8 cellular contexts compared by ENCODE assay signal in genomic region chr9:137296214-137297059, GRCh38. TPM values are rescaled to one million over a fixed set of nuclear protein-coding genes. Genes with fewer than 3 reads are reported as not detected.
DNase-seq lines count a peak whose midpoint lies in the region; ATAC-seq and TF ChIP-seq lines count a peak whose summit lies in the region.

No MANE protein-coding gene starts in this region.

- no peak overlapping the region for H3K27ac ChIP-seq in CD8-positive, alpha-beta T cell (ENCODE audit: low read depth, low read length)
- peak overlapping the region; percentile 99 for H3K27ac ChIP-seq in VCaP
- H3K27ac ChIP-seq in gastroesophageal sphincter: peak overlapping the region in 3 of 4 donors; percentile 58 to 76 (median 73)
- no peak overlapping the region for H3K27ac ChIP-seq in neural cell (ENCODE audit: low read length)

- no peak overlapping the region for H3K4me2 ChIP-seq in neural cell (ENCODE audit: low read length)

- POLR2A ChIA-PET in CD8-positive, alpha-beta T cell (lab: Charles Lee): no interaction called here

- H3F3A ChIP-seq in neural cell (ENCODE audit: insufficient read depth, low read length, poor library complexity, severe bottlenecking): no peaks in the 10 kb centered on the region

- no peak overlapping the region for H3K4me3 ChIP-seq in CD8-positive, alpha-beta T cell (ENCODE audit: low read depth, low read length)
- peak overlapping the region in 1 of 2 donors; percentile 50 for H3K4me3 ChIP-seq in gastroesophageal sphincter
- peak overlapping the region; percentile 51 for H3K4me3 ChIP-seq in neural cell (ENCODE audit: low read length)

- TF ChIP-seq POLR2A in gastroesophageal sphincter (IDR thresholded peaks at IDR 0.05): no peak

- WGBS in gastroesophageal sphincter (ENCODE audit: low coverage in 1 of 2), 2 donors: 37 to 54% methylated on average over 4 to 7 of the region's 51 CpGs

- H3K36me3 Mint-ChIP-seq in CD8-positive, alpha-beta T cell: no peaks in the 10 kb centered on the region

- no peak overlapping the region for H2AFZ ChIP-seq in neural cell (ENCODE audit: low read depth, low read length)

- TF ChIP-seq EP300 in gastroesophageal sphincter (IDR thresholded peaks at IDR 0.05): no peak
- no peak for TF ChIP-seq EP300 in neural cell (conservative IDR thresholded peaks at IDR 0.05; ENCODE audit: poor library complexity, severe bottlenecking)

- no peak for ATAC-seq in CD8-positive, alpha-beta T cell
- no peak for ATAC-seq in gastroesophageal sphincter
- ATAC-seq in GM21529 (IDR thresholded peaks at IDR 0.05; ENCODE audit: unreplicated experiment): no peak
- ATAC-seq in HG02840 (IDR thresholded peaks at IDR 0.05; ENCODE audit: low FRiP score, unreplicated experiment): no peak
- ATAC-seq in GM18498 (IDR thresholded peaks at IDR 0.05; ENCODE audit: unreplicated experiment): no peak

- no peaks in the 10 kb centered on the region for H3K9me2 ChIP-seq in neural cell (ENCODE audit: insufficient read depth, low read length)

- H3K36me3 ChIP-seq in CD8-positive, alpha-beta T cell (ENCODE audit: insufficient read depth, low read length): no peaks in the 10 kb centered on the region
- H3K36me3 ChIP-seq in gastroesophageal sphincter (no peaks in the 10 kb centered on the region), neural cell (ENCODE audit: insufficient read depth, low read length) (no peaks in the 10 kb centered on the region)

- H3K9me3 ChIP-seq in CD8-positive, alpha-beta T cell (ENCODE audit: low read length): no peaks in the 10 kb centered on the region
- no peaks in the 10 kb centered on the region for H3K9me3 ChIP-seq in gastroesophageal sphincter
- H3K9me3 ChIP-seq in neural cell (ENCODE audit: low read length): no peaks in the 10 kb centered on the region

- peaks cover 4% of the 10 kb centered on the region for H3K79me2 ChIP-seq in neural cell (replicated peaks; ENCODE audit: insufficient read depth, low read length)

- DNase-seq in CD8-positive, alpha-beta T cell: no peak
- DNase-seq in NCI-H524 treated with DMSO at 0.1 percent for 48 hours (lab: John Stamatoyannopoulos, UW): no peak

- H3K4me1 Mint-ChIP-seq in CD8-positive, alpha-beta T cell (ENCODE audit: low read depth): peaks cover 11% of the 10 kb centered on the region

- peaks cover 22% of the 10 kb centered on the region for H3K4me1 ChIP-seq in CD8-positive, alpha-beta T cell (ENCODE audit: insufficient read depth, low read length)
- H3K4me1 ChIP-seq in gastroesophageal sphincter: peaks cover 0 to 56% (median 12%) of the 10 kb centered on the region in 3 donors

- no peak overlapping the region for H3K27ac Mint-ChIP-seq in CD8-positive, alpha-beta T cell

- intact Hi-C loops in CD8-positive, alpha-beta T cell (cut with DNase I, micrococcal nuclease): loop anchor here in 1 of 2 experiments (10.0 kb wide), 1 partner anchor 228 kb away; no protein-coding TSS in a partner anchor

- no peaks in the 10 kb centered on the region for H3K9me3 Mint-ChIP-seq in CD8-positive, alpha-beta T cell

- H3K4me3 Mint-ChIP-seq in CD8-positive, alpha-beta T cell: peak overlapping the region; percentile 63

- H3K27me3 Mint-ChIP-seq in CD8-positive, alpha-beta T cell (ENCODE audit: low read depth): peaks cover 39% of the 10 kb centered on the region

- CTCF ChIA-PET in CD8-positive, alpha-beta T cell (lab: Charles Lee): no interaction called here

- peaks cover 35% of the 10 kb centered on the region for H3K27me3 ChIP-seq in CD8-positive, alpha-beta T cell (ENCODE audit: insufficient read depth, low read length)
- peaks cover 93% of the 10 kb centered on the region for H3K27me3 ChIP-seq in gastroesophageal sphincter
- H3K27me3 ChIP-seq in neural cell (ENCODE audit: insufficient read depth, low read depth, low read length): no peaks in the 10 kb centered on the region

- H4K20me1 ChIP-seq in neural cell (ENCODE audit: insufficient read depth): no peaks in the 10 kb centered on the region

- peak overlapping the region; percentile 9 for H3K9ac ChIP-seq in neural cell (ENCODE audit: low read length)

- TF ChIP-seq CTCF in CD8-positive, alpha-beta T cell (IDR thresholded peaks at IDR 0.05): no peak
- TF ChIP-seq CTCF in VCaP (conservative IDR thresholded peaks at IDR 0.05): no peak
- no peak for TF ChIP-seq CTCF in gastroesophageal sphincter (IDR thresholded peaks at IDR 0.05)
- no peak for TF ChIP-seq CTCF in neural cell (IDR thresholded peaks at IDR 0.05; ENCODE audit: poor library complexity, severe bottlenecking)

- TF ChIP-seq RAD21 in neural cell (conservative IDR thresholded peaks at IDR 0.05): no peak

TF ChIP-seq in neural cell, 6 proteins besides CTCF, POLR2A, EP300 and RAD21:
- no peak for TF ChIP-seq MXI1 (conservative IDR thresholded peaks at IDR 0.05; ENCODE audit: poor library complexity, severe bottlenecking)
- TF ChIP-seq SMC3 (conservative IDR thresholded peaks at IDR 0.05; ENCODE audit: poor library complexity): no peak
- TF ChIP-seq REST (IDR thresholded peaks at IDR 0.05; ENCODE audit: borderline replicate concordance): no peak
- no peak for TF ChIP-seq POLR2AphosphoS5 (IDR thresholded peaks at IDR 0.05)
- no peak for TF ChIP-seq EZH2 (IDR thresholded peaks at IDR 0.05; ENCODE audit: borderline replicate concordance, insufficient read depth, low read length, poor library complexity, severe bottlenecking)
- no peak for TF ChIP-seq TAF1 (IDR thresholded peaks at IDR 0.05; ENCODE audit: low read depth)

RNA-seq across cellular contexts. Expression of gene NRARP, which starts 5.6 kb away (rescaled TPM):
- 1 to 10 TPM in 1 of 2 experiments, under 1 TPM in 1; 1.00 to 1.5 TPM for total RNA-seq in CD8-positive, alpha-beta T cell
- 10 to 100 TPM in 1 of 4 donors, 1 to 10 TPM in 3; 3.8 to 11.3 (median 4.3) TPM for total RNA-seq in gastroesophageal sphincter
- polyA plus RNA-seq in neural cell: 1.4 and 2.3 TPM in 2 replicates
- polyA minus RNA-seq in neural cell: 2.8 and 4.1 TPM in 2 replicates

RNA-seq across cellular contexts. Expression of gene TOR4A, which starts 18.9 kb away (rescaled TPM):
- total RNA-seq in CD8-positive, alpha-beta T cell: under 1 TPM; 0.22 to 0.42 TPM
- 1 to 10 TPM; 4.7 to 7.4 (median 6.9) TPM for total RNA-seq in gastroesophageal sphincter
- 0.50 and 0.70 TPM in 2 replicates for polyA plus RNA-seq in neural cell
- polyA minus RNA-seq in neural cell: 0.93 and 1.2 TPM in 2 replicates

RNA-seq across cellular contexts. Expression of gene NELFB, which starts 41.3 kb away (rescaled TPM):
- total RNA-seq in CD8-positive, alpha-beta T cell: 10 to 100 TPM; 17.1 to 17.6 TPM
- total RNA-seq in gastroesophageal sphincter: 10 to 100 TPM; 36.9 to 58.8 (median 45.2) TPM
- 64.7 and 82.2 TPM in 2 replicates for polyA plus RNA-seq in neural cell
- polyA minus RNA-seq in neural cell: 57.4 and 70.1 TPM in 2 replicates

RNA-seq across cellular contexts. Expression of gene STPG3, which starts 45.4 kb away (rescaled TPM):
- total RNA-seq in CD8-positive, alpha-beta T cell: under 1 TPM in 1 of 2 experiments, not detected in 1; 0.30 TPM
- total RNA-seq in gastroesophageal sphincter: not detected
- polyA plus RNA-seq in neural cell: not detected in 2 replicates
- not detected in 2 replicates for polyA minus RNA-seq in neural cell

RNA-seq across cellular contexts. Expression of gene TUBB4B, which starts 55.4 kb away (rescaled TPM):
- 100 to 1,000 TPM; 114 to 120 TPM for total RNA-seq in CD8-positive, alpha-beta T cell
- total RNA-seq in gastroesophageal sphincter: 100 to 1,000 TPM; 220 to 488 (median 265) TPM
- polyA plus RNA-seq in neural cell: 60.3 and 68.8 TPM in 2 replicates
- 39.7 and 44.3 TPM in 2 replicates for polyA minus RNA-seq in neural cell

Comparison
In these comparisons a context has a peak if more than half of its experiments do, and no peak if none do; other contexts are left out.
1. H3K27ac ChIP-seq: peak in VCaP (single experiment) and gastroesophageal sphincter (3 of 4); none in CD8-positive, alpha-beta T cell (single experiment) and neural cell (single experiment).
2. RNA of gene TOR4A, which starts 18.9 kb away (total RNA-seq): 4.7 to 7.4 TPM in gastroesophageal sphincter; 0.22 to 0.42 TPM in CD8-positive, alpha-beta T cell; every median in the first group is over 4 times any median in the second.